In genomic region chrX:135973025-135973547, GRCh38 we compare ENCODE assay signal across 8 cellular contexts. TPM values are rescaled to one million over a fixed set of nuclear protein-coding genes. Genes with fewer than 3 reads are reported as not detected.
DNase-seq lines count a peak whose midpoint lies in the region; ATAC-seq and TF ChIP-seq lines count a peak whose summit lies in the region.

No MANE protein-coding gene starts in this region.

- ATAC-seq in HG02973 (IDR thresholded peaks at IDR 0.05; ENCODE audit: unreplicated experiment) = peak; percentile 42
- no peak for ATAC-seq in GM21423 (IDR thresholded peaks at IDR 0.05; ENCODE audit: unreplicated experiment)

- no peaks in the 10 kb centered on the region for H3K9me3 ChIP-seq in esophagus muscularis mucosa

- peaks cover 6 to 28% (median 21%) of the 10 kb centered on the region in 4 donors for H3K4me1 ChIP-seq in esophagus muscularis mucosa

- peak overlapping the region; percentile 100 for H3K4me3 Mint-ChIP-seq in activated CD4-positive, alpha-beta T cell treated with anti-CD3 and anti-CD28 coated beads, Interleukin-2, amount 10 ng/mL, durations not matched to agents 24 days and 14 days
- H3K4me3 Mint-ChIP-seq in neural crest cell = peak overlapping the region; percentile 99

- TF ChIP-seq CTCF in esophagus muscularis mucosa (IDR thresholded peaks at IDR 0.05) (no peak), neural crest cell (conservative IDR thresholded peaks at IDR 0.05) (peak; percentile 12)

- WGBS in esophagus muscularis mucosa = 29% methylated on average over 9 of the region's 10 CpGs

- peak overlapping the region; percentile 99 for H3K27ac Mint-ChIP-seq in activated CD4-positive, alpha-beta T cell treated with anti-CD3 and anti-CD28 coated beads, Interleukin-2, amount 10 ng/mL, durations not matched to agents 24 days and 14 days
- peak overlapping the region; percentile 100 for H3K27ac Mint-ChIP-seq in neural crest cell (ENCODE audit: unreplicated experiment)

- peak overlapping the region; percentile 63 to 82 (median 68) for H3K4me3 ChIP-seq in esophagus muscularis mucosa

- no peaks in the 10 kb centered on the region for H3K36me3 ChIP-seq in esophagus muscularis mucosa

- peaks cover 3% of the 10 kb centered on the region for H3K36me3 Mint-ChIP-seq in activated CD4-positive, alpha-beta T cell treated with anti-CD3 and anti-CD28 coated beads, Interleukin-2, amount 10 ng/mL, durations not matched to agents 24 days and 14 days (ENCODE audit: low read depth)
- H3K36me3 Mint-ChIP-seq in neural crest cell (ENCODE audit: low read depth) = no peaks in the 10 kb centered on the region

- TF ChIP-seq POLR2A in esophagus muscularis mucosa (IDR thresholded peaks at IDR 0.05; ENCODE audit: low read depth) = no peak

- H3K9me3 Mint-ChIP-seq in activated CD4-positive, alpha-beta T cell treated with anti-CD3 and anti-CD28 coated beads, Interleukin-2, amount 10 ng/mL, durations not matched to agents 24 days and 14 days = no peaks in the 10 kb centered on the region
- H3K9me3 Mint-ChIP-seq in neural crest cell = no peaks in the 10 kb centered on the region

- H3K4me1 Mint-ChIP-seq in activated CD4-positive, alpha-beta T cell treated with anti-CD3 and anti-CD28 coated beads, Interleukin-2, amount 10 ng/mL, durations not matched to agents 24 days and 14 days = peaks cover 26% of the 10 kb centered on the region
- H3K4me1 Mint-ChIP-seq in neural crest cell = peaks cover 19% of the 10 kb centered on the region

- intact Hi-C loops in activated CD4-positive, alpha-beta T cell treated with anti-CD3 and anti-CD28 coated beads, Interleukin-2, amount 10 ng/mL, durations not matched to agents 24 days and 14 days (cut with micrococcal nuclease) = loop anchor here (1.0 to 10.0 kb wide), 2 partner anchors 524 to 548 kb away; partner anchors contain the start of genes HTATSF1 and SMIM10L2A
- intact Hi-C loops in esophagus muscularis mucosa (cut with DNase I) = loop anchor here (5.0 kb wide), 1 partner anchor 524 kb away; the partner anchor contains the start of gene HTATSF1

- TF ChIP-seq EP300 in esophagus muscularis mucosa (IDR thresholded peaks at IDR 0.05) = no peak

- H3K27me3 Mint-ChIP-seq in activated CD4-positive, alpha-beta T cell treated with anti-CD3 and anti-CD28 coated beads, Interleukin-2, amount 10 ng/mL, durations not matched to agents 24 days and 14 days = peaks cover 3% of the 10 kb centered on the region
- no peaks in the 10 kb centered on the region for H3K27me3 Mint-ChIP-seq in neural crest cell (ENCODE audit: low read depth)

- peak; percentile 64 for DNase-seq in activated CD4-positive, alpha-beta T cell treated with anti-CD3 and anti-CD28 coated beads, Interleukin-2, amount 10 ng/mL, durations not matched to agents 24 days and 14 days
- no peak for DNase-seq in activated CD4-positive, alpha-beta T cell treated with anti-CD3 and anti-CD28 coated beads, Interleukin-2, amount 50 U/mL, for 1 hour
- peak; percentile 9 for DNase-seq in SW480 (ENCODE audit: low spot score)
- no peak for DNase-seq in esophagus muscularis mucosa (ENCODE audit: extremely low spot score)
- DNase-seq in neural crest cell (ENCODE audit: low read depth, low spot score) = no peak
- DNase-seq in NCI-H1105 (lab: John Stamatoyannopoulos, UW) = no peak

- peak overlapping the region; percentile 89 to 93 (median 92) for H3K27ac ChIP-seq in esophagus muscularis mucosa (replicated peaks in 1 of 4)

- peaks cover 0 to 4% (median 0%) of the 10 kb centered on the region in 4 donors for H3K27me3 ChIP-seq in esophagus muscularis mucosa

RNA-seq across cellular contexts. Expression of gene MMGT1, which starts 0.7 kb away (rescaled TPM):
- 27.1 and 27.4 TPM in 2 replicates for total RNA-seq in activated CD4-positive, alpha-beta T cell treated with anti-CD3 and anti-CD28 coated beads, Interleukin-2, amount 10 ng/mL, durations not matched to agents 24 days and 14 days
- 10 to 100 TPM; 29.0 to 37.8 (median 35.3) TPM for total RNA-seq in esophagus muscularis mucosa
- 19.3 and 21.0 TPM in 2 replicates for total RNA-seq in neural crest cell

RNA-seq across cellular contexts. Expression of gene SLC9A6, which starts 12.1 kb away (rescaled TPM):
- 10.9 and 12.4 TPM in 2 replicates for total RNA-seq in activated CD4-positive, alpha-beta T cell treated with anti-CD3 and anti-CD28 coated beads, Interleukin-2, amount 10 ng/mL, durations not matched to agents 24 days and 14 days
- total RNA-seq in esophagus muscularis mucosa = 10 to 100 TPM; 12.9 to 17.4 (median 13.7) TPM
- total RNA-seq in neural crest cell = 18.5 and 19.0 TPM in 2 replicates

Comparison
In these comparisons a context has a peak if more than half of its experiments do, and no peak if none do; other contexts are left out.
1. DNase-seq: peak in activated CD4-positive, alpha-beta T cell treated with anti-CD3 and anti-CD28 coated beads, Interleukin-2, amount 10 ng/mL, durations not matched to agents 24 days and 14 days (single experiment) and SW480 (single experiment); none in activated CD4-positive, alpha-beta T cell treated with anti-CD3 and anti-CD28 coated beads, Interleukin-2, amount 50 U/mL, for 1 hour (single experiment), esophagus muscularis mucosa (single experiment), neural crest cell (single experiment) and NCI-H1105 (single experiment).